ENCODE assay signal across 8 cellular contexts in genomic region chr17:75749545-75750389, GRCh38. TPM values are rescaled to one million over a fixed set of nuclear protein-coding genes. Genes with fewer than 3 reads are reported as not detected.
A peak's percentile ranks its signal among the peaks of the same experiment; 100 is the strongest.
DNase-seq lines count a peak whose midpoint lies in the region; ATAC-seq, FAIRE-seq and TF ChIP-seq lines count a peak whose summit lies in the region.

No MANE protein-coding gene starts in this region.

- no peaks in the 10 kb centered on the region for H3K27me3 Mint-ChIP-seq in activated B cell treated with CpG ODN at 0.5 μM for 24 hours

- intact Hi-C loops in activated B cell treated with CpG ODN at 0.5 μM for 24 hours (cut with micrococcal nuclease): loop anchor here (1.0 to 5.0 kb wide), 4 partner anchors 148 to 247 kb away; partner anchors contain the start of genes CASKIN2 and TSEN54
- intact Hi-C loops in mammary epithelial cell (cut with micrococcal nuclease): loop anchor here (1.0 to 5.0 kb wide), 2 partner anchors 74 to 322 kb away; no protein-coding TSS in a partner anchor
- intact Hi-C loops in kidney (cut with DNase I): no loop called here

- no peaks in the 10 kb centered on the region for H3K9me3 ChIP-seq in mammary epithelial cell (replicated peaks; ENCODE audit: insufficient read depth, low read length)
- no peaks in the 10 kb centered on the region for H3K9me3 ChIP-seq in kidney (ENCODE audit: control insufficient read depth in 1 of 2, low read length in 2 of 2)

- dilution Hi-C loops in mammary epithelial cell (cut with HindIII; ENCODE audit: low sequenced_read_pairs): no loop called here

- H3K79me2 ChIP-seq in mammary epithelial cell (ENCODE audit: insufficient read depth, low read length): peaks cover 67% of the 10 kb centered on the region

- peaks cover 3% of the 10 kb centered on the region for H3K4me1 ChIP-seq in mammary epithelial cell (ENCODE audit: insufficient read depth, low read length)
- peaks cover 8 to 12% of the 10 kb centered on the region in 2 donors for H3K4me1 ChIP-seq in kidney (ENCODE audit: control insufficient read depth in 1 of 2, insufficient read depth in 1 of 2, low read depth in 1 of 2, low read length in 2 of 2)

- WGBS in mammary epithelial cell (ENCODE audit: low coverage, missing lambda C conversion rate): 57% methylated on average over 16 of the region's 20 CpGs

- H3K9me3 Mint-ChIP-seq in activated B cell treated with CpG ODN at 0.5 μM for 24 hours: no peaks in the 10 kb centered on the region

- POLR2A ChIA-PET in activated B cell treated with CpG ODN at 0.5 μM for 24 hours (lab: Charles Lee): interaction anchor here (0.5 to 3.1 kb wide), 13 partner anchors 12 to 549 kb away, joined by 3 to 26 read pairs (median 4); partner anchors contain the start of gene SMIM5

- H4K20me1 ChIP-seq in mammary epithelial cell (ENCODE audit: insufficient read depth, low read length): peaks cover 22% of the 10 kb centered on the region

- H3K36me3 ChIP-seq in mammary epithelial cell (ENCODE audit: insufficient read depth, low read length): peaks cover 59% of the 10 kb centered on the region
- H3K36me3 ChIP-seq in kidney (ENCODE audit: control insufficient read depth in 1 of 2, insufficient read depth in 2 of 2, low read length in 2 of 2): no peaks in the 10 kb centered on the region

- no peaks in the 10 kb centered on the region for H3K36me3 Mint-ChIP-seq in activated B cell treated with CpG ODN at 0.5 μM for 24 hours (ENCODE audit: low read depth)

- H3K9ac ChIP-seq in mammary epithelial cell (ENCODE audit: insufficient read depth, low read length) (no peak overlapping the region), kidney (ENCODE audit: low read length in 2 of 2) (no peak overlapping the region)

- no peaks in the 10 kb centered on the region for H3K27me3 ChIP-seq in mammary epithelial cell (ENCODE audit: insufficient read depth, low read length)

- peak overlapping the region; percentile 12 for H3K27ac Mint-ChIP-seq in activated B cell treated with CpG ODN at 0.5 μM for 24 hours

- no peak for FAIRE-seq in kidney (lab: Jason Lieb, UNC)

- DNase-seq in AG20443 (ENCODE audit: low spot score) (peak; percentile 90), GOT3 (lab: John Stamatoyannopoulos, UW) (peak; percentile 56), NCI-H345 (lab: John Stamatoyannopoulos, UW) (peak; percentile 81), activated B cell treated with CpG ODN at 0.5 μM for 24 hours (peak; percentile 91), mammary epithelial cell (no peak), kidney (peak; percentile 92)
- DNase-seq in stimulated activated CD4-positive, alpha-beta T cell treated with anti-CD3 and anti-CD28 coated beads, Interleukin-15, amount 100 ng/mL, for 48 hours (ENCODE audit: low read depth in 2 of 2): peak; percentile 81 to 85

- no peak for TF ChIP-seq CTCF in activated B cell treated with CpG ODN at 0.5 μM for 24 hours (IDR thresholded peaks at IDR 0.05)
- peak; percentile 52 to 77 for TF ChIP-seq CTCF in mammary epithelial cell (conservative IDR thresholded peaks at IDR 0.05 in 1 of 2, IDR thresholded peaks at IDR 0.05 in 1 of 2; ENCODE audit: extremely low read depth in 1 of 2, insufficient read depth in 1 of 2, low read depth in 1 of 2, low read length in 2 of 2)
- peak; percentile 78 for TF ChIP-seq CTCF in kidney (IDR thresholded peaks at IDR 0.05; ENCODE audit: borderline replicate concordance, extremely low read depth, insufficient read depth)

- H2AFZ ChIP-seq in mammary epithelial cell (ENCODE audit: low read depth, low read length): no peak overlapping the region

- in situ Hi-C loops in mammary epithelial cell (cut with MboI; ENCODE audit: low sequenced_read_pairs in 2 of 2): loop anchor here (5.0 to 10.0 kb wide), 2 partner anchors 72 to 75 kb away; no protein-coding TSS in a partner anchor

- no TSS peak for BruUV-seq in mammary epithelial cell (replicated peaks; lab: Mats Ljungman, UMichigan)

- CTCF ChIA-PET in activated B cell treated with CpG ODN at 0.5 μM for 24 hours (lab: Charles Lee): interaction anchor here (0.6 to 10.9 kb wide), 29 partner anchors 9 to 249 kb away, joined by 3 to 346 read pairs (median 4); partner anchors contain the start of genes GALK1, MYO15B, RECQL5 and SMIM5
- CTCF ChIA-PET in mammary epithelial cell (lab: Charles Lee; ENCODE audit: low non-redundant PET): no interaction called here

- H3K4me3 ChIP-seq in mammary epithelial cell (replicated peaks in 1 of 3; ENCODE audit: insufficient read depth in 1 of 3, low read depth in 2 of 3, low read length in 3 of 3): no peak overlapping the region
- no peak overlapping the region for H3K4me3 ChIP-seq in kidney (ENCODE audit: low read length in 2 of 2)

- H3K4me2 ChIP-seq in mammary epithelial cell (ENCODE audit: insufficient read depth, low read depth, low read length): no peak overlapping the region

- ATAC-seq in activated B cell treated with CpG ODN at 0.5 μM for 24 hours (ENCODE audit: low read depth) (peak; percentile 76), GM18873 (IDR thresholded peaks at IDR 0.05; ENCODE audit: low FRiP score, unreplicated experiment) (no peak)

- H3K27ac ChIP-seq in mammary epithelial cell (ENCODE audit: insufficient read depth, low read depth, low read length) (no peak overlapping the region), kidney (ENCODE audit: low read depth in 2 of 2, low read length in 2 of 2) (no peak overlapping the region)

- peaks cover 17% of the 10 kb centered on the region for H3K4me1 Mint-ChIP-seq in activated B cell treated with CpG ODN at 0.5 μM for 24 hours

- no peak overlapping the region for H3K4me3 Mint-ChIP-seq in activated B cell treated with CpG ODN at 0.5 μM for 24 hours

RNA-seq across cellular contexts. Expression of gene GALK1, which starts 15.2 kb away (rescaled TPM):
- 14.9 and 22.9 TPM in 2 replicates for total RNA-seq in activated B cell treated with CpG ODN at 0.5 μM for 24 hours
- 1 to 10 TPM; 1.5 to 3.0 TPM for total RNA-seq in mammary epithelial cell
- polyA plus RNA-seq in mammary epithelial cell: 3.8 TPM
- not detected for polyA minus RNA-seq in mammary epithelial cell
- total RNA-seq in kidney: 34.5 TPM
- 105 TPM for polyA plus RNA-seq in kidney (ENCODE audit: insufficient read depth, low read depth, low replicate concordance)

RNA-seq across cellular contexts. Expression of gene ITGB4, which starts 28.5 kb away (rescaled TPM):
- total RNA-seq in activated B cell treated with CpG ODN at 0.5 μM for 24 hours (2.1 and 2.2 TPM in 2 replicates), mammary epithelial cell (1,000 to 10,000 TPM; 2,525 to 2,618 TPM), kidney (149 TPM)
- polyA plus RNA-seq in mammary epithelial cell (1,059 TPM), kidney (ENCODE audit: insufficient read depth, low read depth, low replicate concordance) (15.7 TPM)
- polyA minus RNA-seq in mammary epithelial cell: 2,510 TPM

RNA-seq across cellular contexts. Expression of gene UNK, which starts 34.8 kb away (rescaled TPM):
- 52.3 and 61.2 TPM in 2 replicates for total RNA-seq in activated B cell treated with CpG ODN at 0.5 μM for 24 hours
- total RNA-seq in mammary epithelial cell: 10 to 100 TPM; 15.2 to 15.8 TPM
- 10.3 TPM for polyA plus RNA-seq in mammary epithelial cell
- 4.2 TPM for polyA minus RNA-seq in mammary epithelial cell
- total RNA-seq in kidney: 35.5 TPM
- 12.0 TPM for polyA plus RNA-seq in kidney (ENCODE audit: insufficient read depth, low read depth, low replicate concordance)

Comparison
In these comparisons a context has a peak if more than half of its experiments do, and no peak if none do; other contexts are left out.
1. RNA of gene ITGB4, which starts 28.5 kb away (total RNA-seq): 2,525 to 2,618 TPM in mammary epithelial cell and 149 TPM in kidney (single experiment); 2.1 to 2.2 TPM in activated B cell treated with CpG ODN at 0.5 μM for 24 hours; every median in the first group is over 10 times any median in the second.